22 cellular contexts compared by ENCODE assay signal in the genomic region with DNA sequence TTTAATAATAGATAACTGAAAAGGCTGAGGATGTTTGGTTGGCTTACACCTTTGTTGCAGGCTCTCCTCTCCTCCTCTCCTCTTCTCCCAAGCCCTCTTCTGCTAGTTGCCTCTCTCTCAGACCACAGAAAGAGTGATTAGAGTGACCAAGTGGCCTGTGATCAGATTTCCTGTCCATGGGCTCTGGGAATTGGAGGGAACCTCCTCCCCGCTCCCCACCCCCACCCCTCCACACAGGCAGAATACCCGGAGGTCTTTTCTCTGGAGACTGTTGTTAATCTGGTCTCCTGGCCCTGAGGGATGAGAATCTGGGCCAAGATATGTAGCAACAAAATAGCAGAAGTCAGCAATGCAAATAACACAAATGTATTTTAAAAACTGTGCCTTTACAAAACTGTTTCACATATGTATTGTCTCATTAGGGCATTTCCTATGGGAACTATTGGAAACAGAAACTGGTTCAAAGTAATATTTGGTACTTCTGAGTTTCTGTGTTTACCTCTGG.
"Had no signal": no experiment of that assay in that cellular context is flagged by ENCODE, and none has a peak within 500 bp of the region (broad histone marks: within the 10 kb centered on the region; RNA-seq: fewer than 3 reads in every experiment).

No MANE protein-coding gene starts in this region.

- H3K27me3 Mint-ChIP-seq: activated naive CD4-positive, alpha-beta T cell treated with anti-CD3 and anti-CD28 coated beads, Interleukin-2, amount 50 U/mL, for 24 hours; brain; stimulated activated memory B cell treated with anti-CD40 and anti-IgM and Interleukin-4, amounts not matched to agents 10 μg/mL and 1 μg/mL and 100 μg/mL, for 72 hours had no signal

- H3K27ac ChIP-seq: gastroesophageal sphincter, left ventricle myocardium inferior, right lobe of liver, skin epidermis, stomach, suprapubic skin, transverse colon had no signal

- H3K9me3 Mint-ChIP-seq: activated naive CD4-positive, alpha-beta T cell treated with anti-CD3 and anti-CD28 coated beads, Interleukin-2, amount 50 U/mL, for 24 hours; activated T-helper 1 cell treated with anti-CD3 and anti-CD28 coated beads, Interleukin-12 subunit alpha, Interleukin-12 subunit beta, Interleukin-2, Interleukin-4 antibody, amounts not matched to agents 30 ng/mL and 10 ng/mL and 1 ng/mL, durations not matched to agents 14 hours and 24 hours and 36 hours; stimulated activated memory B cell treated with anti-CD40 and anti-IgM and Interleukin-4, amounts not matched to agents 10 μg/mL and 1 μg/mL and 100 μg/mL, for 72 hours had no signal

- H3K27me3 ChIP-seq: gastroesophageal sphincter, right lobe of liver, stomach, suprapubic skin, transverse colon had no signal

- H3K4me1 Mint-ChIP-seq: activated naive CD4-positive, alpha-beta T cell treated with anti-CD3 and anti-CD28 coated beads, Interleukin-2, amount 50 U/mL, for 24 hours; stimulated activated memory B cell treated with anti-CD40 and anti-IgM and Interleukin-4, amounts not matched to agents 10 μg/mL and 1 μg/mL and 100 μg/mL, for 72 hours had no signal

- H3K4me3 ChIP-seq: gastroesophageal sphincter, left ventricle myocardium inferior, right lobe of liver, skin epidermis, stomach, suprapubic skin, transverse colon had no signal

- DNase-seq: activated CD4-positive, alpha-beta T cell treated with anti-CD3 and anti-CD28 coated beads for 1 hour; activated CD4-positive, alpha-beta T cell treated with anti-CD3 and anti-CD28 coated beads, Interleukin-2, amount 50 U/mL, for 1 hour; activated CD8-positive, alpha-beta T cell treated with anti-CD3 and anti-CD28 coated beads, Interleukin-2, amount 10 ng/mL, durations not matched to agents 7 days and 5 days; activated gamma-delta T cell; aorta; caudate nucleus; dermis blood vessel endothelial cell; effector memory CD4-positive, alpha-beta T cell; head of caudate nucleus; left ventricle myocardium inferior; posterior cingulate gyrus; right lobe of liver; stomach; T-helper 9 cell; transverse colon had no signal

- H3K36me3 ChIP-seq: gastroesophageal sphincter, left ventricle myocardium inferior, right lobe of liver, stomach, suprapubic skin, transverse colon had no signal

- H3K36me3 Mint-ChIP-seq: activated naive CD4-positive, alpha-beta T cell treated with anti-CD3 and anti-CD28 coated beads, Interleukin-2, amount 50 U/mL, for 24 hours; brain; stimulated activated memory B cell treated with anti-CD40 and anti-IgM and Interleukin-4, amounts not matched to agents 10 μg/mL and 1 μg/mL and 100 μg/mL, for 72 hours had no signal

- H3K27ac Mint-ChIP-seq: activated CD8-positive, alpha-beta T cell treated with anti-CD3 and anti-CD28 coated beads, Interleukin-2, amount 10 ng/mL, durations not matched to agents 7 days and 5 days; activated naive CD4-positive, alpha-beta T cell treated with anti-CD3 and anti-CD28 coated beads, Interleukin-2, amount 50 U/mL, for 24 hours; activated T-helper 1 cell treated with anti-CD3 and anti-CD28 coated beads, Interleukin-12 subunit alpha, Interleukin-12 subunit beta, Interleukin-2, Interleukin-4 antibody, amounts not matched to agents 30 ng/mL and 10 ng/mL and 1 ng/mL, durations not matched to agents 14 hours and 24 hours and 36 hours; brain; stimulated activated memory B cell treated with anti-CD40 and anti-IgM and Interleukin-4, amounts not matched to agents 10 μg/mL and 1 μg/mL and 100 μg/mL, for 72 hours had no signal

- H3K9me3 ChIP-seq: gastroesophageal sphincter, left ventricle myocardium inferior, right lobe of liver, stomach, suprapubic skin, transverse colon had no signal

- ATAC-seq: activated CD8-positive, alpha-beta T cell treated with anti-CD3 and anti-CD28 coated beads, Interleukin-2, amount 10 ng/mL, durations not matched to agents 7 days and 5 days; gastroesophageal sphincter; right lobe of liver; stimulated activated memory B cell treated with anti-CD40 and anti-IgM and Interleukin-4, amounts not matched to agents 10 μg/mL and 1 μg/mL and 100 μg/mL, for 72 hours had no signal

- H3K4me1 ChIP-seq: gastroesophageal sphincter, left ventricle myocardium inferior, right lobe of liver, stomach, suprapubic skin, transverse colon had no signal

- H3K4me3 Mint-ChIP-seq: activated CD8-positive, alpha-beta T cell treated with anti-CD3 and anti-CD28 coated beads, Interleukin-2, amount 10 ng/mL, durations not matched to agents 7 days and 5 days; activated naive CD4-positive, alpha-beta T cell treated with anti-CD3 and anti-CD28 coated beads, Interleukin-2, amount 50 U/mL, for 24 hours; activated T-helper 1 cell treated with anti-CD3 and anti-CD28 coated beads, Interleukin-12 subunit alpha, Interleukin-12 subunit beta, Interleukin-2, Interleukin-4 antibody, amounts not matched to agents 30 ng/mL and 10 ng/mL and 1 ng/mL, durations not matched to agents 14 hours and 24 hours and 36 hours; brain; stimulated activated memory B cell treated with anti-CD40 and anti-IgM and Interleukin-4, amounts not matched to agents 10 μg/mL and 1 μg/mL and 100 μg/mL, for 72 hours had no signal
